8 cellular contexts compared by ENCODE assay signal in genomic region chr10:124093076-124093773, GRCh38. TPM values are rescaled to one million over a fixed set of nuclear protein-coding genes. Genes with fewer than 3 reads are reported as not detected.
A peak's percentile ranks its signal among the peaks of the same experiment; 100 is the strongest.
DNase-seq lines count a peak whose midpoint lies in the region; ATAC-seq, FAIRE-seq and TF ChIP-seq lines count a peak whose summit lies in the region.

Gene CHST15 (minus strand): TSS chr10:124093598. CDS start chr10:124046212, 47,386 bp downstream.

- no peak for FAIRE-seq in astrocyte (lab: Jason Lieb, UNC)

- H3K4me1 Mint-ChIP-seq in astrocyte (ENCODE audit: low read depth, unreplicated experiment): peaks cover 13% of the 10 kb centered on the region

- under 1% methylated on average over 79 of the region's 79 CpGs for WGBS in HUES64

- H3K4me2 ChIP-seq in astrocyte (ENCODE audit: low read length): peak within 1 kb of the TSS; percentile 90

- no peak for ATAC-seq in GM19463 (IDR thresholded peaks at IDR 0.05; ENCODE audit: unreplicated experiment)

- peaks cover 15% of the 10 kb centered on the region for H3K79me2 ChIP-seq in astrocyte (ENCODE audit: insufficient read depth, low read length)

- peak within 1 kb of the TSS; percentile 82 for H3K4me3 Mint-ChIP-seq in astrocyte (ENCODE audit: unreplicated experiment)

- H2AFZ ChIP-seq in astrocyte (ENCODE audit: low read depth, low read length): peak within 1 kb of the TSS; percentile 80

- H3K4me1 ChIP-seq in HUES64 (ENCODE audit: insufficient read depth, low read length): peaks cover 3% of the 10 kb centered on the region; the same call in 1 of the 2 replicates
- H3K4me1 ChIP-seq in astrocyte (ENCODE audit: insufficient read depth, low read length): peaks cover 15% of the 10 kb centered on the region

- H3K9me3 ChIP-seq in HUES64 (ENCODE audit: insufficient read depth, low read depth, low read length): no peaks in the 10 kb centered on the region
- no peaks in the 10 kb centered on the region for H3K9me3 ChIP-seq in astrocyte (ENCODE audit: insufficient read depth, low read depth, low read length)

- H3K9ac ChIP-seq in HUES64 (ENCODE audit: low read depth, low read length): peak within 1 kb of the TSS; percentile 57
- peak within 1 kb of the TSS; percentile 73 for H3K9ac ChIP-seq in astrocyte (ENCODE audit: low read length)

- H3K36me3 Mint-ChIP-seq in astrocyte (ENCODE audit: low read depth, unreplicated experiment): peaks cover 4% of the 10 kb centered on the region

- H3K9me3 Mint-ChIP-seq in astrocyte (ENCODE audit: unreplicated experiment): peaks cover 5% of the 10 kb centered on the region

- DNase-seq in NCI-H510A treated with DMSO at 0.1 percent for 48 hours (lab: John Stamatoyannopoulos, UW) (peak; percentile 42), NCI-H510A (lab: John Stamatoyannopoulos, UW) (no peak), astrocyte (ENCODE audit: low read depth) (peak; percentile 69), renal cortical epithelial cell (ENCODE audit: low read depth) (peak; percentile 58), NCI-H1048 (lab: John Stamatoyannopoulos, UW) (no peak)

- H3K4me3 ChIP-seq in HUES64 (ENCODE audit: low read length) (peak within 1 kb of the TSS; percentile 62), astrocyte (ENCODE audit: insufficient read depth, low read depth, low read length) (peak within 1 kb of the TSS; percentile 56), iPS-11a (ENCODE audit: low read depth, low read length) (peak within 1 kb of the TSS; percentile 65)

- H4K20me1 ChIP-seq in astrocyte (ENCODE audit: insufficient read depth, low read length): peaks cover 33% of the 10 kb centered on the region

- H3K27ac ChIP-seq in HUES64 (ENCODE audit: low read depth, low read length) (no peak within 1 kb of the TSS; the same call in 1 of the 2 replicates), astrocyte (ENCODE audit: low read depth, low read length) (no peak within 1 kb of the TSS)

- H3K27me3 ChIP-seq in HUES64 (ENCODE audit: insufficient read depth, low read length) (peaks cover 64% of the 10 kb centered on the region), astrocyte (ENCODE audit: insufficient read depth, low read length) (peaks cover 44% of the 10 kb centered on the region)

- H3K27ac Mint-ChIP-seq in astrocyte (ENCODE audit: unreplicated experiment): peak within 1 kb of the TSS; percentile 87

- H3K27me3 Mint-ChIP-seq in astrocyte (ENCODE audit: low read depth, unreplicated experiment): peaks cover 31% of the 10 kb centered on the region

- TF ChIP-seq CTCF in astrocyte (IDR thresholded peaks at IDR 0.05; ENCODE audit: insufficient read depth, low read depth, low read length): no peak

- H3K36me3 ChIP-seq in HUES64 (ENCODE audit: insufficient read depth, low read length) (no peaks in the 10 kb centered on the region), astrocyte (ENCODE audit: insufficient read depth, low read length) (no peaks in the 10 kb centered on the region)

RNA-seq across cellular contexts. Expression of gene CHST15, which starts in this region (rescaled TPM):
- 6.9 TPM for polyA plus RNA-seq in HUES64 (2013, experiment 1 of 2)
- 6.5 TPM for polyA plus RNA-seq in HUES64 (2013, experiment 2 of 2)
- total RNA-seq in astrocyte (20.6 and 21.2 TPM in 2 replicates), renal cortical epithelial cell (33.7 and 38.3 TPM in 2 replicates)

Comparison
In these comparisons a context has a peak if more than half of its experiments do, and no peak if none do; other contexts are left out.
1. DNase-seq: peak in NCI-H510A treated with DMSO at 0.1 percent for 48 hours (single experiment), astrocyte (single experiment) and renal cortical epithelial cell (single experiment); none in NCI-H510A (single experiment) and NCI-H1048 (single experiment).
2. Peak in every context shown above with its lines, with median percentiles within 50 percentile points of each other: H3K4me3 ChIP-seq.